In the genomic region with DNA sequence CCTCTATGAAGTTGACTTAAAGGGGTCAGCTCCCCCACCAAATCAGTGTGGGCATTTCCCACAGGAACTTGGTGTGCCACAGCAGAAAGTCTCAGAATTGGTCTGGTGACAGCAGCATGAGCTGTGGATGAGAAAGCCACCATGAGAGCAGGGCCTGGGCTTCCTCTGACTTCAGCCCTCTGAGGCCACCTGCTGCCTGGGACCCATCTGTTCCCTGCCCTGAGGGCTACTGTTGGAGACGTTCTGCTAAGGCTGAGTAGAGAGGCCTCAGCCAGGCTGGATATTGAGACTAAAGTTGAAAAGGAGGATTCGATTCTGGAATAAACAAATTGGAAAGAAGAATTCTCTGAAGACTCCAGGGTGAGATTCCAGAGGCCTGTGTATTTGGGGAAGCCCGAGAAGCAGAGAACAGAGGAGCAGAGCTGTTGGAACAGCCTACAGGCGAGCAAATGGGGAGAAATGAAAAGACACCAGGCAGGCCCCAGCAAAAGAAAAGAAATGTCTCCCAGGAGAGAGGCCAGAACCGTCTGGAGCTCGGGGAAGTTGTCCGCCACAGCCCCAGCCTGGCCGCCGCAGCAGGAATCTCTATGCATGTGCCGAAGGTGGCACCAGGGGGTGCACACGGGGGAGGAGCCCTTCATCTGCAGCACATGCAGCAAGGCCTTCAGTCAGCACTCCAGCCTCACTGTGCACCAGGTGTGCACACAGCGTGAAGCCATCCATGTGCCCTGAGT, we compare ENCODE assay signal across 34 cellular contexts. TPM values are rescaled to one million over a fixed set of nuclear protein-coding genes. Genes with fewer than 3 reads are reported as not detected.
DNase-seq lines count a peak whose midpoint lies in the region; TF ChIP-seq lines count a peak whose summit lies in the region.
"Had no signal": no experiment of that assay in that cellular context is flagged by ENCODE, and none has a peak within 500 bp of the region (broad histone marks: within the 10 kb centered on the region; RNA-seq: fewer than 3 reads in every experiment).

No MANE protein-coding gene starts in this region.

- no peaks in the 10 kb centered on the region for H3K27me3 Mint-ChIP-seq in progenitor cell of endocrine pancreas

- TF ChIP-seq POLR2A in stomach (IDR thresholded peaks at IDR 0.05) = no peak

- TF ChIP-seq CTCF in progenitor cell of endocrine pancreas (IDR thresholded peaks at IDR 0.05; ENCODE audit: unreplicated experiment) = no peak
- no peak for TF ChIP-seq CTCF in stomach (IDR thresholded peaks at IDR 0.05)

- H3K36me3 ChIP-seq in SJCRH30 (no peaks in the 10 kb centered on the region), stomach (no peaks in the 10 kb centered on the region)
- H3K36me3 ChIP-seq: ascending aorta, cardiac muscle cell, MG63 had no signal

- no peaks in the 10 kb centered on the region; the same call in 1 of the 2 replicates for H3K9me3 ChIP-seq in SJCRH30 (replicated peaks)
- peaks cover 0 to 8% (median 2%) of the 10 kb centered on the region in 4 donors for H3K9me3 ChIP-seq in stomach
- H3K9me3 ChIP-seq: ascending aorta, MG63 had no signal

- H3K27me3 ChIP-seq in SJCRH30 = 0 out of 2 replicates have a peak, but pooled peaks cover 4% of the 10 kb centered on the region
- H3K27me3 ChIP-seq in stomach = no peaks in the 10 kb centered on the region
- H3K27me3 ChIP-seq: ascending aorta, cardiac muscle cell, MG63 had no signal

- no peaks in the 10 kb centered on the region for H3K4me1 Mint-ChIP-seq in progenitor cell of endocrine pancreas (ENCODE audit: low read depth)
- H3K4me1 Mint-ChIP-seq: activated naive CD8-positive, alpha-beta T cell treated with anti-CD3 and anti-CD28 coated beads, Interleukin-2, amount 10 ng/mL, durations not matched to agents 7 days and 5 days; CD4-positive, CD25-positive, alpha-beta regulatory T cell; immature natural killer cell; natural killer cell; stimulated activated effector memory CD8-positive, alpha-beta T cell treated with anti-CD3 and anti-CD28 coated beads, Interleukin-12 subunit alpha, Interleukin-12 subunit beta, amount 100 ng/mL, for 72 hours had no signal

- H3K4me3 Mint-ChIP-seq in progenitor cell of endocrine pancreas (ENCODE audit: low read depth) = no peak overlapping the region
- H3K4me3 Mint-ChIP-seq: activated naive CD8-positive, alpha-beta T cell treated with anti-CD3 and anti-CD28 coated beads, Interleukin-2, amount 10 ng/mL, durations not matched to agents 7 days and 5 days; CD4-positive, CD25-positive, alpha-beta regulatory T cell; immature natural killer cell; natural killer cell; stimulated activated effector memory CD8-positive, alpha-beta T cell treated with anti-CD3 and anti-CD28 coated beads, Interleukin-12 subunit alpha, Interleukin-12 subunit beta, amount 100 ng/mL, for 72 hours; type B pancreatic cell had no signal

- peak overlapping the region; percentile 19 for H3K27ac Mint-ChIP-seq in progenitor cell of endocrine pancreas
- H3K27ac Mint-ChIP-seq: activated naive CD8-positive, alpha-beta T cell treated with anti-CD3 and anti-CD28 coated beads, Interleukin-2, amount 10 ng/mL, durations not matched to agents 7 days and 5 days; immature natural killer cell; natural killer cell; stimulated activated effector memory CD8-positive, alpha-beta T cell treated with anti-CD3 and anti-CD28 coated beads, Interleukin-12 subunit alpha, Interleukin-12 subunit beta, amount 100 ng/mL, for 72 hours; type B pancreatic cell had no signal

- no peaks in the 10 kb centered on the region for H3K4me1 ChIP-seq in SJCRH30
- no peaks in the 10 kb centered on the region for H3K4me1 ChIP-seq in stomach
- H3K4me1 ChIP-seq: ascending aorta had no signal

- H3K27ac ChIP-seq in SJCRH30 (no peak overlapping the region), stomach (no peak overlapping the region)
- H3K27ac ChIP-seq: ascending aorta, cardiac muscle cell, coronary artery, epithelial cell of prostate, HL-60, KMS-11 had no signal

- 64 to 77% (median 75%) methylated on average over 10 to 12 of the region's 12 CpGs for WGBS in stomach, 5 donors

- no peaks in the 10 kb centered on the region for H3K9me3 Mint-ChIP-seq in progenitor cell of endocrine pancreas (ENCODE audit: low read depth)
- H3K9me3 Mint-ChIP-seq: activated naive CD8-positive, alpha-beta T cell treated with anti-CD3 and anti-CD28 coated beads, Interleukin-2, amount 10 ng/mL, durations not matched to agents 7 days and 5 days; natural killer cell; stimulated activated effector memory CD8-positive, alpha-beta T cell treated with anti-CD3 and anti-CD28 coated beads, Interleukin-12 subunit alpha, Interleukin-12 subunit beta, amount 100 ng/mL, for 72 hours; type B pancreatic cell had no signal

- H3K36me3 Mint-ChIP-seq in progenitor cell of endocrine pancreas (ENCODE audit: insufficient read depth) = no peaks in the 10 kb centered on the region
- H3K36me3 Mint-ChIP-seq: activated naive CD8-positive, alpha-beta T cell treated with anti-CD3 and anti-CD28 coated beads, Interleukin-2, amount 10 ng/mL, durations not matched to agents 7 days and 5 days; CD4-positive, CD25-positive, alpha-beta regulatory T cell; immature natural killer cell; natural killer cell; stimulated activated effector memory CD8-positive, alpha-beta T cell treated with anti-CD3 and anti-CD28 coated beads, Interleukin-12 subunit alpha, Interleukin-12 subunit beta, amount 100 ng/mL, for 72 hours; type B pancreatic cell had no signal

- TF ChIP-seq EP300 in stomach (IDR thresholded peaks at IDR 0.05) = no peak

- H3K4me3 ChIP-seq in SJCRH30 (no peak overlapping the region), stomach (no peak overlapping the region)
- H3K4me3 ChIP-seq: ascending aorta, cardiac muscle cell, coronary artery, MG63 had no signal

- intact Hi-C loops in stomach (cut with DNase I; ENCODE audit: low total_unique reads) = no loop called here

- DNase-seq in DMS79 treated with DMSO at 0.1 percent for 48 hours (lab: John Stamatoyannopoulos, UW) (peak; percentile 7), DMS79 (lab: John Stamatoyannopoulos, UW) (no peak), NCI-H1417 treated with DMSO at 0.1 percent for 48 hours (lab: John Stamatoyannopoulos, UW) (peak; percentile 70), SJCRH30 (peak; percentile 33 to 59), progenitor cell of endocrine pancreas (ENCODE audit: low spot score, unreplicated experiment) (no peak), NOMO-1 treated with DMSO at 0.1 percent for 48 hours (lab: John Stamatoyannopoulos, UW; ENCODE audit: unreplicated experiment) (no peak), stomach (no peak), GOT3 (lab: John Stamatoyannopoulos, UW) (no peak)
- DNase-seq: 8988T; activated CD4-positive, alpha-beta T cell treated with anti-CD3 and anti-CD28 coated beads, Interleukin-2, amount 50 U/mL, for 4 hours; activated gamma-delta T cell treated with Interleukin-2 at 50 U/mL for 16 hours; activated naive CD8-positive, alpha-beta T cell treated with anti-CD3 and anti-CD28 coated beads, Interleukin-2, amount 10 ng/mL, durations not matched to agents 7 days and 5 days; activated T-cell treated with anti-CD3 and anti-CD28 coated beads, Interleukin-2, amount 50 U/mL, for 48 hours; CD4-positive, CD25-positive, alpha-beta regulatory T cell; effector CD8-positive, alpha-beta T cell; H7; immature natural killer cell; left cardiac atrium; MG63; natural killer cell; NCI-H1436 treated with DMSO at 0.1 percent for 48 hours; NCI-H226; NCI-H82; occipital lobe; SIG-M5; T1000 had no signal

RNA-seq across cellular contexts. Expression of a gene that starts 37.5 kb away (rescaled TPM):
- total RNA-seq in SJCRH30 (2014; rRNA removed; shearing (Covaris generic)) = 161 and 166 TPM in 2 replicates
- total RNA-seq in progenitor cell of endocrine pancreas = 90.2 and 91.0 TPM in 2 replicates
- total RNA-seq in stomach = 10 to 100 TPM; 15.2 to 66.8 (median 34.4) TPM
- polyA plus RNA-seq in stomach = 10 to 100 TPM; 12.5 to 35.7 (median 21.0) TPM

Comparison
In these comparisons a context has a peak if more than half of its experiments do, and no peak if none do; other contexts are left out.
1. DNase-seq: peak in DMS79 treated with DMSO at 0.1 percent for 48 hours (single experiment), NCI-H1417 treated with DMSO at 0.1 percent for 48 hours (single experiment) and SJCRH30 (2 of 2); none in DMS79 (single experiment), progenitor cell of endocrine pancreas (single experiment), NOMO-1 treated with DMSO at 0.1 percent for 48 hours (single experiment), stomach (single experiment) and GOT3 (single experiment).